Comparison of ENCODE assay signal across 1 cellular context in genomic region chr6:44221961-44222335, GRCh38.
TF ChIP-seq lines count a peak whose summit lies in the region.

No MANE protein-coding gene starts in this region.

TF ChIP-seq in WTC11, 78 proteins besides CTCF, POLR2A, EP300 and RAD21 (continued from another document):
- TF ChIP-seq, protein P1, sequence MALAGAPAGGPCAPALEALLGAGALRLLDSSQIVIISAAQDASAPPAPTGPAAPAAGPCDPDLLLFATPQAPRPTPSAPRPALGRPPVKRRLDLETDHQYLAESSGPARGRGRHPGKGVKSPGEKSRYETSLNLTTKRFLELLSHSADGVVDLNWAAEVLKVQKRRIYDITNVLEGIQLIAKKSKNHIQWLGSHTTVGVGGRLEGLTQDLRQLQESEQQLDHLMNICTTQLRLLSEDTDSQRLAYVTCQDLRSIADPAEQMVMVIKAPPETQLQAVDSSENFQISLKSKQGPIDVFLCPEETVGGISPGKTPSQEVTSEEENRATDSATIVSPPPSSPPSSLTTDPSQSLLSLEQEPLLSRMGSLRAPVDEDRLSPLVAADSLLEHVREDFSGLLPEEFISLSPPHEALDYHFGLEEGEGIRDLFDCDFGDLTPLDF (CRISPR knock-in tag; IDR thresholded peaks at IDR 0.05) = no peak
- TF ChIP-seq NFYB (CRISPR knock-in tag; conservative IDR thresholded peaks at IDR 0.05; ENCODE audit: low read depth) = no peak
- TF ChIP-seq, protein P2, sequence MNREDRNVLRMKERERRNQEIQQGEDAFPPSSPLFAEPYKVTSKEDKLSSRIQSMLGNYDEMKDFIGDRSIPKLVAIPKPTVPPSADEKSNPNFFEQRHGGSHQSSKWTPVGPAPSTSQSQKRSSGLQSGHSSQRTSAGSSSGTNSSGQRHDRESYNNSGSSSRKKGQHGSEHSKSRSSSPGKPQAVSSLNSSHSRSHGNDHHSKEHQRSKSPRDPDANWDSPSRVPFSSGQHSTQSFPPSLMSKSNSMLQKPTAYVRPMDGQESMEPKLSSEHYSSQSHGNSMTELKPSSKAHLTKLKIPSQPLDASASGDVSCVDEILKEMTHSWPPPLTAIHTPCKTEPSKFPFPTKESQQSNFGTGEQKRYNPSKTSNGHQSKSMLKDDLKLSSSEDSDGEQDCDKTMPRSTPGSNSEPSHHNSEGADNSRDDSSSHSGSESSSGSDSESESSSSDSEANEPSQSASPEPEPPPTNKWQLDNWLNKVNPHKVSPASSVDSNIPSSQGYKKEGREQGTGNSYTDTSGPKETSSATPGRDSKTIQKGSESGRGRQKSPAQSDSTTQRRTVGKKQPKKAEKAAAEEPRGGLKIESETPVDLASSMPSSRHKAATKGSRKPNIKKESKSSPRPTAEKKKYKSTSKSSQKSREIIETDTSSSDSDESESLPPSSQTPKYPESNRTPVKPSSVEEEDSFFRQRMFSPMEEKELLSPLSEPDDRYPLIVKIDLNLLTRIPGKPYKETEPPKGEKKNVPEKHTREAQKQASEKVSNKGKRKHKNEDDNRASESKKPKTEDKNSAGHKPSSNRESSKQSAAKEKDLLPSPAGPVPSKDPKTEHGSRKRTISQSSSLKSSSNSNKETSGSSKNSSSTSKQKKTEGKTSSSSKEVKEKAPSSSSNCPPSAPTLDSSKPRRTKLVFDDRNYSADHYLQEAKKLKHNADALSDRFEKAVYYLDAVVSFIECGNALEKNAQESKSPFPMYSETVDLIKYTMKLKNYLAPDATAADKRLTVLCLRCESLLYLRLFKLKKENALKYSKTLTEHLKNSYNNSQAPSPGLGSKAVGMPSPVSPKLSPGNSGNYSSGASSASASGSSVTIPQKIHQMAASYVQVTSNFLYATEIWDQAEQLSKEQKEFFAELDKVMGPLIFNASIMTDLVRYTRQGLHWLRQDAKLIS (CRISPR knock-in tag; IDR thresholded peaks at IDR 0.05; ENCODE audit: borderline replicate concordance) = no peak
- TF ChIP-seq ZNF138 (CRISPR knock-in tag; conservative IDR thresholded peaks at IDR 0.05) = no peak
- TF ChIP-seq, protein P3, sequence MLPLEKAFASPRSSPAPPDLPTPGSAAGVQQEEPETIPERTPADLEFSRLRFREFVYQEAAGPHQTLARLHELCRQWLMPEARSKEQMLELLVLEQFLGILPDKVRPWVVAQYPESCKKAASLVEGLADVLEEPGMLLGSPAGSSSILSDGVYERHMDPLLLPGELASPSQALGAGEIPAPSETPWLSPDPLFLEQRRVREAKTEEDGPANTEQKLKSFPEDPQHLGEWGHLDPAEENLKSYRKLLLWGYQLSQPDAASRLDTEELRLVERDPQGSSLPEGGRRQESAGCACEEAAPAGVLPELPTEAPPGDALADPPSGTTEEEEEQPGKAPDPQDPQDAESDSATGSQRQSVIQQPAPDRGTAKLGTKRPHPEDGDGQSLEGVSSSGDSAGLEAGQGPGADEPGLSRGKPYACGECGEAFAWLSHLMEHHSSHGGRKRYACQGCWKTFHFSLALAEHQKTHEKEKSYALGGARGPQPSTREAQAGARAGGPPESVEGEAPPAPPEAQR (CRISPR knock-in tag; IDR thresholded peaks at IDR 0.05) = no peak
- no peak for TF ChIP-seq NFATC4 (CRISPR knock-in tag; IDR thresholded peaks at IDR 0.05)
